9 cellular contexts compared by ENCODE assay signal in the genomic region with DNA sequence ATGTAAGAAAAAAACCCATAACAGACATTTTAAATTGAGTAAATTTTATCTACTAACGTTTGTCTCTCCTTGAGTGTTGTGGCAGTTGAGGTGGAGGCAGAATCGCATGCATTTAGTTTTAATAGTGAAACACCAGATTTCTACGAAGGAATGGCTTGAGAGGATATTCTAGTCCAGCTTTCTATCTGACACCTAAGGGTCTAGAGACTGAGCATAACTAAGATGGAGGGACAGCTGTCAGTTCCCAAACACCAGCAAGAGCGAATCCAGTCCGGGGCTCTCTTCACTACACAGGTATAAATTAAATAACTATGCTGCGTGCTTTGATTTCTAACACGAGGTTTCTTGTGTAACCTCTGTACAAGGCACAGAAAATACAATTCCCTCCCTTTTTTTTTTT. TPM values are rescaled to one million over a fixed set of nuclear protein-coding genes. Genes with fewer than 3 reads are reported as not detected.
DNase-seq lines count a peak whose midpoint lies in the region; ATAC-seq, FAIRE-seq and TF ChIP-seq lines count a peak whose summit lies in the region.
"Had no signal": no experiment of that assay in that cellular context is flagged by ENCODE, and none has a peak within 500 bp of the region (broad histone marks: within the 10 kb centered on the region; RNA-seq: fewer than 3 reads in every experiment).

No MANE protein-coding gene starts in this region.

- no peak for TF ChIP-seq CTCF in CD4-positive, alpha-beta T cell (IDR thresholded peaks at IDR 0.05)
- TF ChIP-seq CTCF in chondrocyte (IDR thresholded peaks at IDR 0.05) (no peak), nephron (IDR thresholded peaks at IDR 0.05; ENCODE audit: unreplicated experiment in 3 of 3) (no peak)

- CTCF ChIA-PET in CD4-positive, alpha-beta T cell (lab: Charles Lee), result no interaction called here

- DNase-seq in CD4-positive, alpha-beta T cell, result no peak
- no peak for DNase-seq in chondrocyte (ENCODE audit: low spot score)
- DNase-seq in NCI-H1048 (lab: John Stamatoyannopoulos, UW), result no peak
- DNase-seq in KG1 (lab: John Stamatoyannopoulos, UW), result no peak
- no peak for DNase-seq in urothelium cell line (ENCODE audit: low spot score)
- DNase-seq in ecto neural progenitor cell (ENCODE audit: low spot score), result no peak
- DNase-seq: stimulated activated CD4-positive, alpha-beta T cell treated with anti-CD3 and anti-CD28 coated beads, Interleukin-4, amount 100 ng/mL, for 1 hour had no signal

- POLR2A ChIA-PET in CD4-positive, alpha-beta T cell (lab: Charles Lee), result interaction anchor here (0.7 kb wide), 1 partner anchor 8 kb away, joined by 3 read pairs; no protein-coding TSS in a partner anchor

- ATAC-seq in CD4-positive, alpha-beta T cell (ENCODE audit: poor library complexity), result no peak

- peaks cover 32% of the 10 kb centered on the region for H3K36me3 ChIP-seq in KOPT-K1 (ENCODE audit: insufficient read depth, low read length)

- H3K9me3 Mint-ChIP-seq in CD4-positive, alpha-beta T cell, result no peaks in the 10 kb centered on the region
- H3K9me3 Mint-ChIP-seq in chondrocyte (ENCODE audit: low read depth) (no peaks in the 10 kb centered on the region), nephron (no peaks in the 10 kb centered on the region)

- no peaks in the 10 kb centered on the region for H3K27me3 ChIP-seq in CD4-positive, alpha-beta T cell (ENCODE audit: control insufficient read depth, insufficient read depth, low read length)

- H3K27me3 Mint-ChIP-seq in CD4-positive, alpha-beta T cell, result no peaks in the 10 kb centered on the region
- H3K27me3 Mint-ChIP-seq in chondrocyte (ENCODE audit: low read depth) (no peaks in the 10 kb centered on the region), nephron (ENCODE audit: low read depth) (no peaks in the 10 kb centered on the region)

- H3K27ac Mint-ChIP-seq in CD4-positive, alpha-beta T cell, result peak overlapping the region; percentile 99
- peak overlapping the region; percentile 100 for H3K27ac Mint-ChIP-seq in chondrocyte (ENCODE audit: unreplicated experiment)
- H3K27ac Mint-ChIP-seq in nephron, result peak overlapping the region; percentile 96 to 100 (median 99)

- H3K27ac ChIP-seq in CD4-positive, alpha-beta T cell (ENCODE audit: low read depth, low read length), result no peak overlapping the region
- peak overlapping the region; percentile 87 for H3K27ac ChIP-seq in KOPT-K1 (ENCODE audit: low read depth, low read length, poor library complexity, severe bottlenecking)

- H3K4me1 Mint-ChIP-seq in CD4-positive, alpha-beta T cell (ENCODE audit: low read depth), result peaks cover 78% of the 10 kb centered on the region
- peaks cover 51% of the 10 kb centered on the region for H3K4me1 Mint-ChIP-seq in chondrocyte (ENCODE audit: low read depth)
- H3K4me1 Mint-ChIP-seq in nephron, result peaks cover 50% of the 10 kb centered on the region

- peaks cover 30% of the 10 kb centered on the region for H3K36me3 Mint-ChIP-seq in CD4-positive, alpha-beta T cell (ENCODE audit: low read depth)
- no peaks in the 10 kb centered on the region for H3K36me3 Mint-ChIP-seq in chondrocyte (ENCODE audit: low read depth)
- no peaks in the 10 kb centered on the region for H3K36me3 Mint-ChIP-seq in nephron (ENCODE audit: low read depth)

- peak overlapping the region; percentile 97 for H3K4me3 Mint-ChIP-seq in CD4-positive, alpha-beta T cell
- peak overlapping the region; percentile 85 for H3K4me3 Mint-ChIP-seq in chondrocyte (ENCODE audit: unreplicated experiment)
- H3K4me3 Mint-ChIP-seq in nephron, result peak overlapping the region; percentile 92 to 95 (median 92)

- intact Hi-C loops in CD4-positive, alpha-beta T cell (cut with DNase I, micrococcal nuclease), result loop anchor here (10.0 kb wide), 2 partner anchors 270 to 1170 kb away; a partner anchor contains a TSS

- no peak for FAIRE-seq in urothelium cell line (lab: Jason Lieb, UNC)

- no peaks in the 10 kb centered on the region for H3K9me3 ChIP-seq in CD4-positive, alpha-beta T cell (ENCODE audit: control insufficient read depth, low read length)
- H3K9me3 ChIP-seq in KOPT-K1 (ENCODE audit: insufficient read depth, low read length, poor library complexity, severe bottlenecking), result no peaks in the 10 kb centered on the region

RNA-seq across cellular contexts. Expression of a gene that starts 1.4 kb away (rescaled TPM):
- total RNA-seq in CD4-positive, alpha-beta T cell, result 10 to 100 TPM; 50.7 to 53.5 TPM
- total RNA-seq in chondrocyte, result 32.3 to 41.6 TPM (median 32.7 TPM) in 3 replicates

RNA-seq across cellular contexts. Expression of a gene that starts 1.9 kb away (rescaled TPM):
- 10 to 100 TPM; 23.8 to 26.0 TPM for total RNA-seq in CD4-positive, alpha-beta T cell
- total RNA-seq in chondrocyte, result 18.8 to 21.9 TPM (median 19.6 TPM) in 3 replicates
